ENCODE assay signal across 11 cellular contexts in the genomic region with DNA sequence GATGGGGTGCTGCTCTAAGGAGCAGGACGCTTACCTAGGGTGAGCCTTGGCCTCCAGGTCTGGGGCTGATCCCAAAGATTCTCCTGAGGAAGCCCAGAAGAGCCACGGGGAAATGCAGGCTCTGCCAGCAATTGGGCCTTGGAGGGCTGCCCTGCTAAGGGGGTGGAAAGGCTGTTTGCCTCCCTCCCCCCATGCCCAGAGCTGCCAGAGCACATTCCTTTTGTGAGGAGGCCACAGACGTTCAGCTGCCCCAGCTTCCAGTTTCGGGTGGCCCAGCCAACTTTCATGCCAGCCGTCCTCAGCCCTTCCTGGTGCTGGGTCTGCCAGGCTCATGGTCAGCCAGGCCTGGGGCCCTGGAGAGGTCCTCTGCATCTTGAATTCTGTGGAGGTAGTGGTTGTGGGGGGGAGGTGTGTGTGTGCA. TPM values are rescaled to one million over a fixed set of nuclear protein-coding genes. Genes with fewer than 3 reads are reported as not detected.
DNase-seq lines count a peak whose midpoint lies in the region; ATAC-seq and TF ChIP-seq lines count a peak whose summit lies in the region.
"Had no signal": no experiment of that assay in that cellular context is flagged by ENCODE, and none has a peak within 500 bp of the region (broad histone marks: within the 10 kb centered on the region; RNA-seq: fewer than 3 reads in every experiment).

No MANE protein-coding gene starts in this region.

- no peaks in the 10 kb centered on the region for H3K9me3 ChIP-seq in HCT116 (ENCODE audit: control insufficient read depth in 1 of 2, insufficient read depth in 1 of 2, low read depth in 1 of 2, low read length in 2 of 2)
- H3K9me3 ChIP-seq: spleen had no signal

- POLR2A ChIA-PET in HCT116 (lab: Charles Lee): no interaction called here

- peaks cover 7% of the 10 kb centered on the region for H3K9me3 Mint-ChIP-seq in activated T-helper 1 cell treated with anti-CD3 and anti-CD28 coated beads, Interleukin-12 subunit alpha, Interleukin-12 subunit beta, Interleukin-2, Interleukin-4 antibody, amounts not matched to agents 30 ng/mL and 10 ng/mL and 1 ng/mL, durations not matched to agents 14 hours and 24 hours and 36 hours

- DNase-seq in HCT116 (ENCODE audit: low read depth, low spot score) (no peak), left cardiac atrium (no peak), putamen (ENCODE audit: low spot score) (peak; percentile 48), COR-L47 (lab: John Stamatoyannopoulos, UW) (no peak), NCI-H748 treated with DMSO at 0.1 percent for 48 hours (lab: John Stamatoyannopoulos, UW) (no peak)
- no peak for DNase-seq in activated T-helper 1 cell treated with anti-CD3 and anti-CD28 coated beads, Interleukin-12 subunit alpha, Interleukin-12 subunit beta, Interleukin-2, Interleukin-4 antibody, amounts not matched to agents 30 ng/mL and 10 ng/mL and 1 ng/mL, durations not matched to agents 14 hours and 24 hours and 36 hours (ENCODE audit: low spot score)
- DNase-seq in activated T-cell treated with anti-CD3 and anti-CD28 coated beads, Interleukin-2, amount 50 U/mL, for 1 hour: no peak
- DNase-seq: brain microvascular endothelial cell, spleen had no signal

- H3K4me2 ChIP-seq in HCT116 (ENCODE audit: low read length): peak overlapping the region; percentile 21; the same call in 1 of the 2 replicates

- no peak overlapping the region for H3K4me3 ChIP-seq in HCT116 (replicated peaks in 1 of 2; ENCODE audit: low read depth in 1 of 2, low read length in 2 of 2)
- H3K4me3 ChIP-seq: spleen had no signal

- peak overlapping the region; percentile 48 for H3K4me3 Mint-ChIP-seq in activated T-helper 1 cell treated with anti-CD3 and anti-CD28 coated beads, Interleukin-12 subunit alpha, Interleukin-12 subunit beta, Interleukin-2, Interleukin-4 antibody, amounts not matched to agents 30 ng/mL and 10 ng/mL and 1 ng/mL, durations not matched to agents 14 hours and 24 hours and 36 hours
- H3K4me3 Mint-ChIP-seq: IgD-negative memory B cell had no signal

- no TSS peak for BruUV-seq in HCT116 (replicated peaks; lab: Mats Ljungman, UMichigan)

- RAD21 ChIA-PET in HCT116 (lab: Charles Lee; ENCODE audit: low non-redundant PET in 1 of 2, low total read pairs in 2 of 2, uncharacterized antibody in 2 of 2, unreplicated experiment in 2 of 2): no interaction called here

- no peak for TF ChIP-seq POLR2A in HCT116 (IDR thresholded peaks at IDR 0.05; ENCODE audit: borderline replicate concordance, extremely low read depth, insufficient read depth, insufficient read length)

- no peaks in the 10 kb centered on the region for H3K27me3 Mint-ChIP-seq in activated T-helper 1 cell treated with anti-CD3 and anti-CD28 coated beads, Interleukin-12 subunit alpha, Interleukin-12 subunit beta, Interleukin-2, Interleukin-4 antibody, amounts not matched to agents 30 ng/mL and 10 ng/mL and 1 ng/mL, durations not matched to agents 14 hours and 24 hours and 36 hours (ENCODE audit: insufficient read depth)

- H3K9ac ChIP-seq in HCT116 (ENCODE audit: low read length): no peak overlapping the region

- no peak for TF ChIP-seq RAD21 in HCT116 (IDR thresholded peaks at IDR 0.05; ENCODE audit: low read depth)

- peak overlapping the region; percentile 72 for H3K27ac Mint-ChIP-seq in activated T-helper 1 cell treated with anti-CD3 and anti-CD28 coated beads, Interleukin-12 subunit alpha, Interleukin-12 subunit beta, Interleukin-2, Interleukin-4 antibody, amounts not matched to agents 30 ng/mL and 10 ng/mL and 1 ng/mL, durations not matched to agents 14 hours and 24 hours and 36 hours
- H3K27ac Mint-ChIP-seq: IgD-negative memory B cell had no signal

- no peaks in the 10 kb centered on the region for H3K36me3 ChIP-seq in HCT116 (ENCODE audit: control insufficient read depth in 1 of 2, insufficient read depth in 2 of 2, low read length in 2 of 2)
- H3K36me3 ChIP-seq: brain microvascular endothelial cell, spleen had no signal

- no peaks in the 10 kb centered on the region for H3K9me2 ChIP-seq in HCT116 (ENCODE audit: insufficient read depth)

- no peak for TF ChIP-seq CTCF in HCT116 (IDR thresholded peaks at IDR 0.05 in 2 of 3, conservative IDR thresholded peaks at IDR 0.05 in 1 of 3; ENCODE audit: borderline replicate concordance in 1 of 3, insufficient read depth in 1 of 3, low read depth in 2 of 3, low read length in 2 of 3)

- peaks cover 89% of the 10 kb centered on the region for H3K4me1 Mint-ChIP-seq in activated T-helper 1 cell treated with anti-CD3 and anti-CD28 coated beads, Interleukin-12 subunit alpha, Interleukin-12 subunit beta, Interleukin-2, Interleukin-4 antibody, amounts not matched to agents 30 ng/mL and 10 ng/mL and 1 ng/mL, durations not matched to agents 14 hours and 24 hours and 36 hours (ENCODE audit: low read depth)

- H4K20me1 ChIP-seq in HCT116 (ENCODE audit: insufficient read depth): no peaks in the 10 kb centered on the region

- H3K27ac ChIP-seq in HCT116 (ENCODE audit: low read depth, low read length): no peak overlapping the region; the same call in 1 of the 2 replicates
- H3K27ac ChIP-seq: brain microvascular endothelial cell, spleen had no signal

- H3K27me3 ChIP-seq in HCT116 (ENCODE audit: insufficient read depth, low read length): no peaks in the 10 kb centered on the region
- H3K27me3 ChIP-seq: brain microvascular endothelial cell had no signal

- H3K4me1 ChIP-seq in HCT116 (ENCODE audit: control insufficient read depth in 1 of 2, insufficient read depth in 2 of 2, low read length in 2 of 2): peaks cover 49 to 68% of the 10 kb centered on the region in 2 experiments

- peaks cover 42% of the 10 kb centered on the region for H3K36me3 Mint-ChIP-seq in activated T-helper 1 cell treated with anti-CD3 and anti-CD28 coated beads, Interleukin-12 subunit alpha, Interleukin-12 subunit beta, Interleukin-2, Interleukin-4 antibody, amounts not matched to agents 30 ng/mL and 10 ng/mL and 1 ng/mL, durations not matched to agents 14 hours and 24 hours and 36 hours (ENCODE audit: low read depth)
- H3K36me3 Mint-ChIP-seq: IgD-negative memory B cell had no signal

- CTCF ChIA-PET in HCT116 (lab: Charles Lee): interaction anchor here (1.0 to 2.0 kb wide), 2 partner anchors 29 to 30 kb away, joined by 3 to 6 read pairs; no protein-coding TSS in a partner anchor

- H2AFZ ChIP-seq in HCT116 (ENCODE audit: low read depth, low read length, poor library complexity, severe bottlenecking): no peak overlapping the region

- intact Hi-C loops in HCT116 (cut with micrococcal nuclease) (no loop called here), left cardiac atrium (cut with DNase I) (no loop called here)
- intact Hi-C loops in activated T-helper 1 cell treated with anti-CD3 and anti-CD28 coated beads, Interleukin-12 subunit alpha, Interleukin-12 subunit beta, Interleukin-2, Interleukin-4 antibody, amounts not matched to agents 30 ng/mL and 10 ng/mL and 1 ng/mL, durations not matched to agents 14 hours and 24 hours and 36 hours (cut with micrococcal nuclease): no loop called here

- H3K79me2 ChIP-seq in HCT116 (ENCODE audit: insufficient read depth, low read length): no peaks in the 10 kb centered on the region

- ATAC-seq in HCT116 (no peak), left cardiac atrium (peak; percentile 38 to 77), HG02870 (IDR thresholded peaks at IDR 0.05; ENCODE audit: unreplicated experiment) (no peak)

RNA-seq across cellular contexts. Expression of a gene that starts 16.0 kb away (rescaled TPM):
- total RNA-seq in HCT116 (2021; ENCODE audit: unreplicated experiment) (72.6 TPM), left cardiac atrium (10 to 100 TPM in 1 of 2 donors, 1 to 10 TPM in 1; 1.0 to 34.3 TPM)
- 96.4 and 207 TPM in 2 replicates for polyA plus RNA-seq in HCT116 (2012)
- 15.5 and 21.2 TPM in 2 replicates for total RNA-seq in activated T-helper 1 cell treated with anti-CD3 and anti-CD28 coated beads, Interleukin-12 subunit alpha, Interleukin-12 subunit beta, Interleukin-2, Interleukin-4 antibody, amounts not matched to agents 30 ng/mL and 10 ng/mL and 1 ng/mL, durations not matched to agents 14 hours and 24 hours and 36 hours
- polyA plus RNA-seq: IgD-negative memory B cell had no signal

RNA-seq across cellular contexts. Expression of a gene that starts 25.4 kb away (rescaled TPM):
- total RNA-seq in HCT116 (2021; ENCODE audit: unreplicated experiment) (1.5 TPM), left cardiac atrium (not detected)
- polyA plus RNA-seq in HCT116 (2012): 0.62 and 1.4 TPM in 2 replicates
- total RNA-seq in activated T-helper 1 cell treated with anti-CD3 and anti-CD28 coated beads, Interleukin-12 subunit alpha, Interleukin-12 subunit beta, Interleukin-2, Interleukin-4 antibody, amounts not matched to agents 30 ng/mL and 10 ng/mL and 1 ng/mL, durations not matched to agents 14 hours and 24 hours and 36 hours: 0.73 and 0.93 TPM in 2 replicates
- polyA plus RNA-seq: IgD-negative memory B cell had no signal

RNA-seq across cellular contexts. Expression of a gene that starts 42.3 kb away (rescaled TPM):
- total RNA-seq in HCT116 (2021; ENCODE audit: unreplicated experiment) (0.84 TPM), left cardiac atrium (not detected)
- polyA plus RNA-seq in HCT116 (2012): 1.1 and 2.3 TPM in 2 replicates
- not detected in 2 replicates for total RNA-seq in activated T-helper 1 cell treated with anti-CD3 and anti-CD28 coated beads, Interleukin-12 subunit alpha, Interleukin-12 subunit beta, Interleukin-2, Interleukin-4 antibody, amounts not matched to agents 30 ng/mL and 10 ng/mL and 1 ng/mL, durations not matched to agents 14 hours and 24 hours and 36 hours
- total RNA-seq: spleen had no signal
- polyA plus RNA-seq: IgD-negative memory B cell had no signal

RNA-seq across cellular contexts. Expression of a gene that starts 57.2 kb away (rescaled TPM):
- 8.8 TPM for total RNA-seq in HCT116 (2021; ENCODE audit: unreplicated experiment)
- polyA plus RNA-seq in HCT116 (2012): 14.4 and 24.3 TPM in 2 replicates
- total RNA-seq in activated T-helper 1 cell treated with anti-CD3 and anti-CD28 coated beads, Interleukin-12 subunit alpha, Interleukin-12 subunit beta, Interleukin-2, Interleukin-4 antibody, amounts not matched to agents 30 ng/mL and 10 ng/mL and 1 ng/mL, durations not matched to agents 14 hours and 24 hours and 36 hours: not detected in 2 replicates
- total RNA-seq in left cardiac atrium: under 1 TPM in 1 of 2 donors, not detected in 1; 0.44 TPM
- polyA plus RNA-seq: IgD-negative memory B cell had no signal

Comparison
In these comparisons a context has a peak if more than half of its experiments do, and no peak if none do; other contexts are left out.
1. ATAC-seq: peak in left cardiac atrium (2 of 2); none in HCT116 (single experiment) and HG02870 (single experiment).